ENCODE assay signal across 1 cellular context in the genomic region with DNA sequence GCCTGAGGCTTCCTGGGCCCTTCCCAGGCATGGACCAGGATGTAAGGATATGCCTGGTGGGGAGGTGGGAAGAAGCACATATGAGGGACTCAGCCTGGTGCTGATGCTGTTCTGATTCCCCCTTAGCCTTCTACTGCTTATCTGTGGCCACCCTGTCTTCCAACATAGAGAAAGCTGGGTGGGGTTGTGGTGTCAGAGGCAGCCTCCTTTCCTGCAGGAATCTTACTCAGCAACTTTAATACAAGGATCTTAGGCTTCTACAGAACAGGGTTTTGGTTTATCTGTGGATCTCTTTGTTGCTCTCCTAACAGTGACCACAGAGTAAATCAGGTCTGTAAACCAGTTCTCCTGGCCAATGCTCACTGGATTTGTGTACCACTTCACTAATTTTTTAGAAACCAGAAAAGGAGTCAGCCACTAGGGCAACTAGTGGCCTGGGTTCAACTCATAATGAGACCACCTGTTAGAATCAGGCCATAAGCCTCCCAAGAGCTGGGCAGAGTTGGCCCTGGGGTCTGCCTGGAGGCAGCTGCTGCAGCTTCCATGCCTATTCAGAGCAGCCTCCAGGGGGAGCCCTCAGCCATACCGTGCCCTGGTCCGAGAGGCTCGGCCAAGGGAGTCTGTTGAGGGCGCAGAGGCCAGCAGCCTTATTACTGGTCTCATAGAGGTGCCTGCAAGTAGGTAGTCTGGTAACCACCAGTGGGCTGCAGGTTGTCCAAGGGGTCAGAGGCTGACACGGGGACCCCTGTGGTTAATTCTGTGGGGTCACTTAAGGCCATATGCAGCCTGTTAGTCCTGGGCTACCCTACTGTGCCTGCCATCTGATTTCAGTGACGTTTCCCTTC.
A peak's percentile ranks its signal among the peaks of the same experiment; 100 is the strongest.
TF ChIP-seq lines count a peak whose summit lies in the region.

No MANE protein-coding gene starts in this region.

TF ChIP-seq in K562, 482 proteins besides CTCF, POLR2A, EP300 and RAD21 (continued from another document):
- peak in 1 of 2 experiments; percentile 50; a peak in 2 of 4 replicates for TF ChIP-seq MAZ (CRISPR knock-in tag; conservative IDR thresholded peaks at IDR 0.05 in 1 of 2, IDR thresholded peaks at IDR 0.05 in 1 of 2)
- TF ChIP-seq SMC3 (conservative IDR thresholded peaks at IDR 0.05; ENCODE audit: insufficient read depth, low read depth, low read length) = peak; percentile 54; the same call in 1 of the 2 replicates
- TF ChIP-seq, protein P1, sequence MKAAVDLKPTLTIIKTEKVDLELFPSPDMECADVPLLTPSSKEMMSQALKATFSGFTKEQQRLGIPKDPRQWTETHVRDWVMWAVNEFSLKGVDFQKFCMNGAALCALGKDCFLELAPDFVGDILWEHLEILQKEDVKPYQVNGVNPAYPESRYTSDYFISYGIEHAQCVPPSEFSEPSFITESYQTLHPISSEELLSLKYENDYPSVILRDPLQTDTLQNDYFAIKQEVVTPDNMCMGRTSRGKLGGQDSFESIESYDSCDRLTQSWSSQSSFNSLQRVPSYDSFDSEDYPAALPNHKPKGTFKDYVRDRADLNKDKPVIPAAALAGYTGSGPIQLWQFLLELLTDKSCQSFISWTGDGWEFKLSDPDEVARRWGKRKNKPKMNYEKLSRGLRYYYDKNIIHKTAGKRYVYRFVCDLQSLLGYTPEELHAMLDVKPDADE (conservative IDR thresholded peaks at IDR 0.05; ENCODE audit: control insufficient read depth, low read depth, low read length) = 0 out of 2 replicates have a peak, but pooled peaks have one; percentile 34
- TF ChIP-seq RB1 (IDR thresholded peaks at IDR 0.05; ENCODE audit: low read depth) = 0 out of 2 replicates have a peak, but pooled peaks have one; percentile 45
- TF ChIP-seq, protein P2, sequence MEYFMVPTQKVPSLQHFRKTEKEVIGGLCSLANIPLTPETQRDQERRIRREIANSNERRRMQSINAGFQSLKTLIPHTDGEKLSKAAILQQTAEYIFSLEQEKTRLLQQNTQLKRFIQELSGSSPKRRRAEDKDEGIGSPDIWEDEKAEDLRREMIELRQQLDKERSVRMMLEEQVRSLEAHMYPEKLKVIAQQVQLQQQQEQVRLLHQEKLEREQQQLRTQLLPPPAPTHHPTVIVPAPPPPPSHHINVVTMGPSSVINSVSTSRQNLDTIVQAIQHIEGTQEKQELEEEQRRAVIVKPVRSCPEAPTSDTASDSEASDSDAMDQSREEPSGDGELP (CRISPR knock-in tag; IDR thresholded peaks at IDR 0.05; ENCODE audit: borderline replicate concordance) = peak; percentile 13; the same call in 1 of the 2 replicates
- TF ChIP-seq GATAD2B (IDR thresholded peaks at IDR 0.05; ENCODE audit: borderline replicate concordance) = no peak
- TF ChIP-seq ZFP36 (IDR thresholded peaks at IDR 0.05; ENCODE audit: low read depth, low read length, partially characterized antibody) = peak; percentile 87
- TF ChIP-seq, protein P3, sequence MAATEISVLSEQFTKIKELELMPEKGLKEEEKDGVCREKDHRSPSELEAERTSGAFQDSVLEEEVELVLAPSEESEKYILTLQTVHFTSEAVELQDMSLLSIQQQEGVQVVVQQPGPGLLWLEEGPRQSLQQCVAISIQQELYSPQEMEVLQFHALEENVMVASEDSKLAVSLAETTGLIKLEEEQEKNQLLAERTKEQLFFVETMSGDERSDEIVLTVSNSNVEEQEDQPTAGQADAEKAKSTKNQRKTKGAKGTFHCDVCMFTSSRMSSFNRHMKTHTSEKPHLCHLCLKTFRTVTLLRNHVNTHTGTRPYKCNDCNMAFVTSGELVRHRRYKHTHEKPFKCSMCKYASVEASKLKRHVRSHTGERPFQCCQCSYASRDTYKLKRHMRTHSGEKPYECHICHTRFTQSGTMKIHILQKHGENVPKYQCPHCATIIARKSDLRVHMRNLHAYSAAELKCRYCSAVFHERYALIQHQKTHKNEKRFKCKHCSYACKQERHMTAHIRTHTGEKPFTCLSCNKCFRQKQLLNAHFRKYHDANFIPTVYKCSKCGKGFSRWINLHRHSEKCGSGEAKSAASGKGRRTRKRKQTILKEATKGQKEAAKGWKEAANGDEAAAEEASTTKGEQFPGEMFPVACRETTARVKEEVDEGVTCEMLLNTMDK (IDR thresholded peaks at IDR 0.05; ENCODE audit: borderline replicate concordance, insufficient read depth, low read depth, low read length, poor library complexity, severe bottlenecking) = peak; percentile 62
- TF ChIP-seq BACH1 (tag; IDR thresholded peaks at IDR 0.05) = no peak
- peak; percentile 46; the same call in 1 of the 2 replicates for TF ChIP-seq MAFG (tag; conservative IDR thresholded peaks at IDR 0.05)
- TF ChIP-seq, protein P4, sequence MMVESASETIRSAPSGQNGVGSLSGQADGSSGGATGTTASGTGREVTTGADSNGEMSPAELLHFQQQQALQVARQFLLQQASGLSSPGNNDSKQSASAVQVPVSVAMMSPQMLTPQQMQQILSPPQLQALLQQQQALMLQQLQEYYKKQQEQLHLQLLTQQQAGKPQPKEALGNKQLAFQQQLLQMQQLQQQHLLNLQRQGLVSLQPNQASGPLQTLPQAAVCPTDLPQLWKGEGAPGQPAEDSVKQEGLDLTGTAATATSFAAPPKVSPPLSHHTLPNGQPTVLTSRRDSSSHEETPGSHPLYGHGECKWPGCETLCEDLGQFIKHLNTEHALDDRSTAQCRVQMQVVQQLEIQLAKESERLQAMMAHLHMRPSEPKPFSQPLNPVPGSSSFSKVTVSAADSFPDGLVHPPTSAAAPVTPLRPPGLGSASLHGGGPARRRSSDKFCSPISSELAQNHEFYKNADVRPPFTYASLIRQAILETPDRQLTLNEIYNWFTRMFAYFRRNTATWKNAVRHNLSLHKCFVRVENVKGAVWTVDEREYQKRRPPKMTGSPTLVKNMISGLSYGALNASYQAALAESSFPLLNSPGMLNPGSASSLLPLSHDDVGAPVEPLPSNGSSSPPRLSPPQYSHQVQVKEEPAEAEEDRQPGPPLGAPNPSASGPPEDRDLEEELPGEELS (CRISPR knock-in tag; IDR thresholded peaks at IDR 0.05; ENCODE audit: borderline replicate concordance) = no peak
- 0 out of 2 replicates have a peak, but pooled peaks have one; percentile 32 for TF ChIP-seq BHLHE40 (IDR thresholded peaks at IDR 0.05; ENCODE audit: low read length)
- no peak for TF ChIP-seq MEF2D (tag; conservative IDR thresholded peaks at IDR 0.05; ENCODE audit: low read depth)
- TF ChIP-seq ZNF24 (IDR thresholded peaks at IDR 0.05) = no peak
- TF ChIP-seq, protein P5, sequence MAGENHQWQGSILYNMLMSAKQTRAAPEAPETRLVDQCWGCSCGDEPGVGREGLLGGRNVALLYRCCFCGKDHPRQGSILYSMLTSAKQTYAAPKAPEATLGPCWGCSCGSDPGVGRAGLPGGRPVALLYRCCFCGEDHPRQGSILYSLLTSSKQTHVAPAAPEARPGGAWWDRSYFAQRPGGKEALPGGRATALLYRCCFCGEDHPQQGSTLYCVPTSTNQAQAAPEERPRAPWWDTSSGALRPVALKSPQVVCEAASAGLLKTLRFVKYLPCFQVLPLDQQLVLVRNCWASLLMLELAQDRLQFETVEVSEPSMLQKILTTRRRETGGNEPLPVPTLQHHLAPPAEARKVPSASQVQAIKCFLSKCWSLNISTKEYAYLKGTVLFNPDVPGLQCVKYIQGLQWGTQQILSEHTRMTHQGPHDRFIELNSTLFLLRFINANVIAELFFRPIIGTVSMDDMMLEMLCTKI (IDR thresholded peaks at IDR 0.05; ENCODE audit: partially characterized antibody) = no peak
- TF ChIP-seq LARP7 (IDR thresholded peaks at IDR 0.05) = no peak
- TF ChIP-seq POLR2AphosphoS2 (IDR thresholded peaks at IDR 0.05; ENCODE audit: low read length) = no peak
- peak; percentile 52 for TF ChIP-seq C11orf30 (IDR thresholded peaks at IDR 0.05; ENCODE audit: low read depth)
- TF ChIP-seq HNRNPUL1 (IDR thresholded peaks at IDR 0.05; ENCODE audit: low read length) = no peak
- no peak for TF ChIP-seq BCL6 (CRISPR knock-in tag; IDR thresholded peaks at IDR 0.05)
- TF ChIP-seq, protein P6, sequence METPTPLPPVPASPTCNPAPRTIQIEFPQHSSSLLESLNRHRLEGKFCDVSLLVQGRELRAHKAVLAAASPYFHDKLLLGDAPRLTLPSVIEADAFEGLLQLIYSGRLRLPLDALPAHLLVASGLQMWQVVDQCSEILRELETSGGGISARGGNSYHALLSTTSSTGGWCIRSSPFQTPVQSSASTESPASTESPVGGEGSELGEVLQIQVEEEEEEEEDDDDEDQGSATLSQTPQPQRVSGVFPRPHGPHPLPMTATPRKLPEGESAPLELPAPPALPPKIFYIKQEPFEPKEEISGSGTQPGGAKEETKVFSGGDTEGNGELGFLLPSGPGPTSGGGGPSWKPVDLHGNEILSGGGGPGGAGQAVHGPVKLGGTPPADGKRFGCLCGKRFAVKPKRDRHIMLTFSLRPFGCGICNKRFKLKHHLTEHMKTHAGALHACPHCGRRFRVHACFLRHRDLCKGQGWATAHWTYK (CRISPR knock-in tag; IDR thresholded peaks at IDR 0.05) = no peak
- TF ChIP-seq GTF2E2 (tag; IDR thresholded peaks at IDR 0.05) = no peak
- TF ChIP-seq ZNF134 (CRISPR knock-in tag; conservative IDR thresholded peaks at IDR 0.05) = peak; percentile 65
